In genomic region chr16:75433732-75434413, GRCh38 we compare ENCODE assay signal across 8 cellular contexts. TPM values are rescaled to one million over a fixed set of nuclear protein-coding genes. Genes with fewer than 3 reads are reported as not detected.
DNase-seq lines count a peak whose midpoint lies in the region; ATAC-seq and TF ChIP-seq lines count a peak whose summit lies in the region.

No MANE protein-coding gene starts in this region.

- H3K4me1 Mint-ChIP-seq in T-helper 1 cell treated with Interleukin-12 subunit alpha and Interleukin-12 subunit beta and Interleukin-4 antibody, amounts not matched to agents 30 μg/mL and 1 μg/mL, for 36 hours (ENCODE audit: low read depth) = peaks cover 17% of the 10 kb centered on the region

- whole genome bisulfite sequencing in lung, 2 donors = 2 to 3% methylated on average over 32 of the region's 32 CpGs

- no peaks in the 10 kb centered on the region for H3K36me3 ChIP-seq in effector memory CD4-positive, alpha-beta T cell (ENCODE audit: control insufficient read depth, insufficient read depth, low read length)
- H3K36me3 ChIP-seq in lung (ENCODE audit: control insufficient read depth in 2 of 2, insufficient read depth in 2 of 2, low read length in 2 of 2) = no peaks in the 10 kb centered on the region

- H3K4me3 ChIP-seq in AG09309 (ENCODE audit: control insufficient read depth, low read depth, low read length) (peak overlapping the region; percentile 98), lung (peak overlapping the region; percentile 32)
- H3K4me3 ChIP-seq in effector memory CD4-positive, alpha-beta T cell (ENCODE audit: insufficient read depth, low read depth, low read length, poor library complexity, severe bottlenecking) = peak overlapping the region; percentile 63

- peak overlapping the region; percentile 85 for H3K4me3 Mint-ChIP-seq in T-helper 1 cell treated with Interleukin-12 subunit alpha and Interleukin-12 subunit beta and Interleukin-4 antibody, amounts not matched to agents 30 μg/mL and 1 μg/mL, for 36 hours

- peak; percentile 86 for DNase-seq in AG09309 (ENCODE audit: low read depth)
- peak; percentile 82 for DNase-seq in GM13976 (ENCODE audit: low spot score)
- peak; percentile 84 for DNase-seq in NCI-H1105 treated with DMSO at 0.1 percent for 48 hours (lab: John Stamatoyannopoulos, UW)
- peak in 2 of 3 donors; percentile 55 to 70 for DNase-seq in effector memory CD4-positive, alpha-beta T cell
- DNase-seq in lung (ENCODE audit: low spot score) = peak; percentile 74
- DNase-seq in superior temporal gyrus (ENCODE audit: extremely low spot score) = peak; percentile 86

- no peaks in the 10 kb centered on the region for H3K27me3 Mint-ChIP-seq in T-helper 1 cell treated with Interleukin-12 subunit alpha and Interleukin-12 subunit beta and Interleukin-4 antibody, amounts not matched to agents 30 μg/mL and 1 μg/mL, for 36 hours (ENCODE audit: low read depth)

- peak overlapping the region; percentile 99 for H3K27ac Mint-ChIP-seq in T-helper 1 cell treated with Interleukin-12 subunit alpha and Interleukin-12 subunit beta and Interleukin-4 antibody, amounts not matched to agents 30 μg/mL and 1 μg/mL, for 36 hours

- TF ChIP-seq CTCF in AG09309 (IDR thresholded peaks at IDR 0.05; ENCODE audit: control insufficient read depth, insufficient read depth, low read depth, low read length, missing control alignments) (no peak), GM13976 (IDR thresholded peaks at IDR 0.05; ENCODE audit: borderline replicate concordance, control extremely low read depth, extremely low read depth, insufficient read depth, missing control alignments) (no peak), lung (IDR thresholded peaks at IDR 0.05; ENCODE audit: control extremely low read depth, extremely low read depth) (no peak)

- in situ Hi-C loops in GM13976 (cut with MboI; ENCODE audit: low sequenced_read_pairs, unreplicated experiment) = no loop called here

- H3K9me3 Mint-ChIP-seq in T-helper 1 cell treated with Interleukin-12 subunit alpha and Interleukin-12 subunit beta and Interleukin-4 antibody, amounts not matched to agents 30 μg/mL and 1 μg/mL, for 36 hours = no peaks in the 10 kb centered on the region

- H3K36me3 Mint-ChIP-seq in T-helper 1 cell treated with Interleukin-12 subunit alpha and Interleukin-12 subunit beta and Interleukin-4 antibody, amounts not matched to agents 30 μg/mL and 1 μg/mL, for 36 hours (ENCODE audit: low read depth) = peaks cover 2% of the 10 kb centered on the region

- peaks cover 3% of the 10 kb centered on the region for H3K4me1 ChIP-seq in effector memory CD4-positive, alpha-beta T cell (ENCODE audit: control insufficient read depth, insufficient read depth, low read length, poor library complexity, severe bottlenecking)
- peaks cover 4 to 5% of the 10 kb centered on the region in 2 donors for H3K4me1 ChIP-seq in lung (ENCODE audit: control insufficient read depth in 2 of 2, insufficient read depth in 2 of 2, low read length in 2 of 2)

- no peaks in the 10 kb centered on the region for H3K27me3 ChIP-seq in effector memory CD4-positive, alpha-beta T cell (replicated peaks; ENCODE audit: control insufficient read depth, insufficient read depth, low read length, poor library complexity, severe bottlenecking)
- H3K27me3 ChIP-seq in lung (ENCODE audit: control insufficient read depth, insufficient read depth) = no peaks in the 10 kb centered on the region

- H3K9me3 ChIP-seq in effector memory CD4-positive, alpha-beta T cell (ENCODE audit: control insufficient read depth, low read length) = no peaks in the 10 kb centered on the region
- no peaks in the 10 kb centered on the region for H3K9me3 ChIP-seq in lung (ENCODE audit: control insufficient read depth in 2 of 2, insufficient read depth in 1 of 2, low read length in 1 of 2)

- H3K27ac ChIP-seq in effector memory CD4-positive, alpha-beta T cell (ENCODE audit: insufficient read depth, low read length, poor library complexity, severe bottlenecking) = peak overlapping the region; percentile 96
- peak overlapping the region; percentile 93 to 99 for H3K27ac ChIP-seq in lung (ENCODE audit: low read depth in 1 of 2, low read length in 1 of 2)

- ATAC-seq in HG02763 (IDR thresholded peaks at IDR 0.05; ENCODE audit: unreplicated experiment) = peak; percentile 77
- peak; percentile 65 for ATAC-seq in lung (ENCODE audit: insufficient read depth, low FRiP score)

RNA-seq across cellular contexts. Expression of gene CFDP1, which starts 0.6 kb away (rescaled TPM):
- 100 to 1,000 TPM in 1 of 2 donors, 10 to 100 TPM in 1; 44.8 to 105 TPM for total RNA-seq in lung
- 10 to 100 TPM; 62.1 to 66.1 TPM for polyA plus RNA-seq in lung

RNA-seq across cellular contexts. Expression of gene TMEM170A, which starts 30.6 kb away (rescaled TPM):
- total RNA-seq in lung = 10 to 100 TPM; 20.2 to 37.9 TPM
- 10 to 100 TPM in 1 of 2 donors, 1 to 10 TPM in 1; 8.2 to 10.3 TPM for polyA plus RNA-seq in lung

Comparison
In these comparisons a context has a peak if more than half of its experiments do, and no peak if none do; other contexts are left out.
1. Peak in every context shown above with its lines: DNase-seq, ATAC-seq, H3K4me3 ChIP-seq and H3K27ac ChIP-seq.
2. H3K4me3 ChIP-seq: peak in every context shown above with its lines; median percentile 98 in AG09309; 63 in effector memory CD4-positive, alpha-beta T cell; 32 in lung.